12 cellular contexts compared by ENCODE assay signal in genomic region chr7:99128076-99128950, GRCh38. TPM values are rescaled to one million over a fixed set of nuclear protein-coding genes. Genes with fewer than 3 reads are reported as not detected.
DNase-seq lines count a peak whose midpoint lies in the region; ATAC-seq, FAIRE-seq and TF ChIP-seq lines count a peak whose summit lies in the region.
"Had no signal": no experiment of that assay in that cellular context is flagged by ENCODE, and none has a peak within 500 bp of the region (broad histone marks: within the 10 kb centered on the region; RNA-seq: fewer than 3 reads in every experiment).

No MANE protein-coding gene starts in this region.

- no peaks in the 10 kb centered on the region for H3K9me3 ChIP-seq in tibial artery

- H3K36me3 ChIP-seq in tibial artery, result no peaks in the 10 kb centered on the region

- no peak for TF ChIP-seq CTCF in tibial artery (IDR thresholded peaks at IDR 0.05)
- no peak for TF ChIP-seq CTCF in omental fat pad (IDR thresholded peaks at IDR 0.05)

- no peak for TF ChIP-seq POLR2A in GM12892 (IDR thresholded peaks at IDR 0.05; ENCODE audit: low read depth, low read length)

- DNase-seq in SHP77 (lab: John Stamatoyannopoulos, UW) (peak; percentile 8 to 20), SHP77 treated with DMSO at 0.1 percent for 48 hours (lab: John Stamatoyannopoulos, UW) (no peak), SK-MEL-5 (ENCODE audit: low read depth, low spot score) (peak; percentile 97), tibial artery (no peak), GM12892 (ENCODE audit: insufficient read length) (no peak), omental fat pad (ENCODE audit: low spot score) (no peak), KG1 (lab: John Stamatoyannopoulos, UW) (no peak)
- DNase-seq: central memory CD4-positive, alpha-beta T cell; DMS79; NCI-H1694 had no signal

- peak; percentile 99 for FAIRE-seq in islet of Langerhans (lab: Jason Lieb, UNC)
- no peak for FAIRE-seq in GM12892 (lab: Jason Lieb, UNC)
- FAIRE-seq: A204.1 had no signal

- peaks cover 0 to 100% (median 75%) of the 10 kb centered on the region in 4 donors for H3K4me1 ChIP-seq in tibial artery

- no peak for ATAC-seq in omental fat pad (ENCODE audit: low FRiP score)

- peak overlapping the region; percentile 64 to 79 for H3K27ac ChIP-seq in tibial artery

- peak overlapping the region in 1 of 2 donors; percentile 19 for H3K4me3 ChIP-seq in tibial artery

- in situ Hi-C loops in SK-MEL-5 (cut with HindIII; ENCODE audit: low pct_unique_long_range_greater_than_20kb, low sequenced_read_pairs), result no loop called here

- H3K27me3 ChIP-seq in tibial artery, result no peaks in the 10 kb centered on the region

- intact Hi-C loops in tibial artery (cut with DNase I; ENCODE audit: low total_unique reads), result no loop called here

RNA-seq across cellular contexts. Expression of gene SMURF1, which starts 15.6 kb away (rescaled TPM):
- total RNA-seq in SK-MEL-5 (2014; rRNA removed; shearing (Covaris generic)), result 40.8 and 42.1 TPM in 2 replicates
- 26.2 and 32.8 TPM in 2 replicates for polyA plus RNA-seq in SK-MEL-5 (2015; cell fraction: cytosol; rRNA removed)
- 22.9 and 34.2 TPM in 2 replicates for polyA plus RNA-seq in SK-MEL-5 (2015; cell fraction: nucleus; rRNA removed)
- 4.2 TPM for polyA plus RNA-seq in GM12892 (2012; ENCODE audit: missing spikeins)
- 10 to 100 TPM; 23.6 to 35.3 (median 27.8) TPM for total RNA-seq in omental fat pad

Comparison
In these comparisons a context has a peak if more than half of its experiments do, and no peak if none do; other contexts are left out.
1. DNase-seq: peak in SHP77 (2 of 2) and SK-MEL-5 (single experiment); none in SHP77 treated with DMSO at 0.1 percent for 48 hours (single experiment), tibial artery (0 of 2), GM12892 (single experiment), omental fat pad (single experiment) and KG1 (single experiment).